33 cellular contexts compared by ENCODE assay signal in genomic region chr6:117866561-117866960, GRCh38. TPM values are rescaled to one million over a fixed set of nuclear protein-coding genes. Genes with fewer than 3 reads are reported as not detected.
"Had no signal": no experiment of that assay in that cellular context is flagged by ENCODE, and none has a peak within 500 bp of the region (broad histone marks: within the 10 kb centered on the region; RNA-seq: fewer than 3 reads in every experiment).

No MANE protein-coding gene starts in this region.

- H3K4me1 ChIP-seq: adrenal gland, ascending aorta, body of pancreas had no signal

- DNase-seq: activated effector memory CD4-positive, alpha-beta T cell treated with anti-CD3 and anti-CD28 coated beads, Interleukin-2, amount 50 U/mL, for 16 hours; activated effector memory CD4-positive, alpha-beta T cell treated with Interleukin-2 at 50 U/mL for 16 hours; activated gamma-delta T cell; activated gamma-delta T cell treated with Interleukin-2 at 50 U/mL for 16 hours; activated naive CD4-positive, alpha-beta T cell; activated naive CD4-positive, alpha-beta T cell treated with anti-CD3 and anti-CD28 coated beads for 36 hours; activated naive CD4-positive, alpha-beta T cell treated with anti-CD3 and anti-CD28 coated beads, Interleukin-2, amount 10 ng/mL, durations not matched to agents 7 days and 5 days; activated naive CD4-positive, alpha-beta T cell treated with anti-CD3 and anti-CD28 coated beads, Interleukin-2, amount 50 U/mL, for 16 hours; activated naive CD4-positive, alpha-beta T cell treated with Interleukin-2 at 50 U/mL for 16 hours; activated naive CD8-positive, alpha-beta T cell treated with anti-CD3 and anti-CD28 coated beads for 36 hours; activated naive CD8-positive, alpha-beta T cell treated with anti-CD3 and anti-CD28 coated beads, Interleukin-2, amount 10 ng/mL, durations not matched to agents 7 days and 5 days; activated naive CD8-positive, alpha-beta T cell treated with anti-CD3 and anti-CD28 coated beads, Interleukin-2, amount 50 U/mL, for 24 hours; activated T-cell treated with anti-CD3 and anti-CD28 coated beads, Interleukin-2, amount 50 U/mL, for 1 hour; activated T-cell treated with anti-CD3 and anti-CD28 coated beads, Interleukin-2, amount 50 U/mL, for 24 hours; activated T-cell treated with anti-CD3 and anti-CD28 coated beads, Interleukin-2, amount 50 U/mL, for 4 hours; activated T-cell treated with anti-CD3 and anti-CD28 coated beads, Interleukin-2, amount 50 U/mL, for 48 hours; activated T-cell treated with anti-CD3 and anti-CD28 coated beads, Interleukin-2, amount 50 U/mL, for 72 hours; adrenal gland; amniotic stem cell; amygdala; anterior cingulate cortex; aorta; body of pancreas; brain microvascular endothelial cell; caudate nucleus; central memory CD4-positive, alpha-beta T cell; cerebellar nuclear complex had no signal

- H3K27ac ChIP-seq: adrenal gland, ascending aorta, body of pancreas, brain microvascular endothelial cell, cardiac muscle cell had no signal

- H3K4me3 ChIP-seq: adrenal gland, ascending aorta, body of pancreas, cardiac muscle cell had no signal

- H3K9me3 ChIP-seq: adrenal gland, ascending aorta, body of pancreas had no signal

- H3K36me3 ChIP-seq: adrenal gland, ascending aorta, brain microvascular endothelial cell, cardiac muscle cell had no signal

- H3K27me3 ChIP-seq: adrenal gland, ascending aorta, body of pancreas, brain microvascular endothelial cell, cardiac muscle cell had no signal

RNA-seq across cellular contexts. Expression of gene SLC35F1, which starts 40.5 kb away (rescaled TPM):
- total RNA-seq: activated naive CD4-positive, alpha-beta T cell treated with anti-CD3 and anti-CD28 coated beads, Interleukin-2, amount 50 U/mL, for 72 hours; activated naive CD8-positive, alpha-beta T cell treated with anti-CD3 and anti-CD28 coated beads, Interleukin-2, amount 10 ng/mL, durations not matched to agents 7 days and 5 days; activated T-helper 1 cell treated with anti-CD3 and anti-CD28 coated beads, Interleukin-12 subunit alpha, Interleukin-12 subunit beta, Interleukin-2, Interleukin-4 antibody, amounts not matched to agents 30 ng/mL and 10 ng/mL and 1 ng/mL, durations not matched to agents 14 hours and 24 hours and 36 hours; ascending aorta; bronchial epithelial cell; chondrocyte had no signal
